ENCODE assay signal across 1 cellular context in the genomic region with DNA sequence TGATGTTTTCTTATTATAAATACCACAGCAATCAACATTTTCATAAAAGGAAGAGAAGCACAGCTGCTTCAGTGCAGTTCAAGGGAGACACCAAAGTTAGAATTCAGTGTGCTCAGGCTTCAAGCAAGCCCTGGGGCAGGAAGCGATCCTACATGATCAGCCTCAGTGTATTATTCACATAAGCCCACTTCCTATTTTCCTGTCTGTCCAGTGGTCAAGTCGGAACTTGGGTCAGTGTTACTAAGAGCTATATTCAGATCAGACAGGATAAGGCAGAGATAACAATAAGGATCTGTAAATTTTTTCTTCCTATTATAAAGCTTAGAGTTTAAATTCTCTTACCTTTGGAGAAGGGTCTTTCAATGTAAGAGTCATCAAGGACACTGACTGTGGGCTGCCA.
TF ChIP-seq lines count a peak whose summit lies in the region.

No MANE protein-coding gene starts in this region.

TF ChIP-seq in K562, 482 proteins besides CTCF, POLR2A, EP300 and RAD21:
- no peak for TF ChIP-seq HNRNPK (IDR thresholded peaks at IDR 0.05; ENCODE audit: low read depth, low read length, poor library complexity, severe bottlenecking)
- no peak for TF ChIP-seq CTBP1 (IDR thresholded peaks at IDR 0.05; ENCODE audit: borderline replicate concordance)
- TF ChIP-seq PHTF2 (CRISPR knock-in tag; IDR thresholded peaks at IDR 0.05), result no peak
- TF ChIP-seq ARID3A (IDR thresholded peaks at IDR 0.05; ENCODE audit: borderline replicate concordance, low read depth, low read length), result no peak
- TF ChIP-seq PPARD (CRISPR knock-in tag; IDR thresholded peaks at IDR 0.05), result no peak
- peak in 1 of 3 experiments; percentile 80; a peak in 1 of 6 replicates for TF ChIP-seq ZBTB11 (CRISPR knock-in tag; IDR thresholded peaks at IDR 0.05)
